21 cellular contexts compared by ENCODE assay signal in genomic region chr7:101598422-101598957, GRCh38. TPM values are rescaled to one million over a fixed set of nuclear protein-coding genes. Genes with fewer than 3 reads are reported as not detected.
DNase-seq lines count a peak whose midpoint lies in the region; ATAC-seq, FAIRE-seq and TF ChIP-seq lines count a peak whose summit lies in the region.
"Had no signal": no experiment of that assay in that cellular context is flagged by ENCODE, and none has a peak within 500 bp of the region (broad histone marks: within the 10 kb centered on the region; RNA-seq: fewer than 3 reads in every experiment).

No MANE protein-coding gene starts in this region.

- peaks cover 0 to 12% (median 0%) of the 10 kb centered on the region in 11 experiments; a peak in 2 of 22 replicates for H3K9me3 ChIP-seq in BLaER1 treated with 17β-estradiol and CSF1 and Interleukin-3, amounts not matched to agents 10 nM and 100 nM (replicated peaks in 1 of 11)
- H3K9me3 ChIP-seq in left lung, result no peaks in the 10 kb centered on the region
- H3K9me3 ChIP-seq: SJSA1 had no signal

- peaks cover 15% of the 10 kb centered on the region for H3K4me1 Mint-ChIP-seq in osteocyte (ENCODE audit: unreplicated experiment)
- H3K4me1 Mint-ChIP-seq: naive thymus-derived CD4-positive, alpha-beta T cell had no signal

- H4K20me1 ChIP-seq in BLaER1 treated with 17β-estradiol and CSF1 and Interleukin-3, amounts not matched to agents 10 nM and 100 nM, result no peaks in the 10 kb centered on the region

- no peaks in the 10 kb centered on the region for H3K27me3 ChIP-seq in BLaER1 treated with 17β-estradiol and CSF1 and Interleukin-3, amounts not matched to agents 10 nM and 100 nM
- H3K27me3 ChIP-seq in bronchial epithelial cell (ENCODE audit: control insufficient read depth, insufficient read depth, low read length), result no peaks in the 10 kb centered on the region
- peaks cover 0 to 12% of the 10 kb centered on the region in 2 donors for H3K27me3 ChIP-seq in left lung
- H3K27me3 ChIP-seq: SJSA1 had no signal

- H3K27ac ChIP-seq in BLaER1 treated with 17β-estradiol and CSF1 and Interleukin-3, amounts not matched to agents 10 nM and 100 nM, result peak overlapping the region in 1 of 11 experiments; percentile 11; a peak in 1 of 22 replicates
- no peak overlapping the region for H3K27ac ChIP-seq in left lung
- H3K27ac ChIP-seq: SJSA1 had no signal

- no peak overlapping the region for H3K4me3 Mint-ChIP-seq in osteocyte (ENCODE audit: unreplicated experiment)
- H3K4me3 Mint-ChIP-seq: CD4-positive, alpha-beta memory T cell; naive thymus-derived CD4-positive, alpha-beta T cell; stimulated activated memory B cell treated with anti-CD40 and anti-IgM and Interleukin-4, amounts not matched to agents 10 μg/mL and 1 μg/mL and 100 μg/mL, for 72 hours; T-helper 2 cell treated with Interferon-gamma antibody and Interleukin-4, amounts not matched to agents 5 μg/mL and 100 μg/mL, for 36 hours had no signal

- TF ChIP-seq CTCF in bronchial epithelial cell (IDR thresholded peaks at IDR 0.05; ENCODE audit: insufficient read depth, low read length, severe bottlenecking), result no peak
- no peak for TF ChIP-seq CTCF in left lung (IDR thresholded peaks at IDR 0.05)
- TF ChIP-seq CTCF in osteocyte (IDR thresholded peaks at IDR 0.05), result no peak

- no peak overlapping the region for H3K4me3 ChIP-seq in BLaER1 treated with 17β-estradiol and CSF1 and Interleukin-3, amounts not matched to agents 10 nM and 100 nM
- H3K4me3 ChIP-seq in bronchial epithelial cell (ENCODE audit: low read depth, low read length), result no peak overlapping the region
- no peak overlapping the region for H3K4me3 ChIP-seq in left lung
- H3K4me3 ChIP-seq: SJSA1 had no signal

- no peaks in the 10 kb centered on the region for H3K36me3 ChIP-seq in BLaER1 treated with 17β-estradiol and CSF1 and Interleukin-3, amounts not matched to agents 10 nM and 100 nM
- H3K36me3 ChIP-seq in bronchial epithelial cell (ENCODE audit: control insufficient read depth, insufficient read depth, low read length) (no peaks in the 10 kb centered on the region), left lung (no peaks in the 10 kb centered on the region)
- H3K36me3 ChIP-seq: SJSA1 had no signal

- intact Hi-C loops in left lung (cut with DNase I), result no loop called here

- no peak overlapping the region for H3K27ac Mint-ChIP-seq in osteocyte (ENCODE audit: unreplicated experiment)
- H3K27ac Mint-ChIP-seq: CD4-positive, alpha-beta memory T cell; naive thymus-derived CD4-positive, alpha-beta T cell; stimulated activated memory B cell treated with anti-CD40 and anti-IgM and Interleukin-4, amounts not matched to agents 10 μg/mL and 1 μg/mL and 100 μg/mL, for 72 hours; T-helper 2 cell treated with Interferon-gamma antibody and Interleukin-4, amounts not matched to agents 5 μg/mL and 100 μg/mL, for 36 hours had no signal

- peaks cover 4% of the 10 kb centered on the region for H3K9me3 Mint-ChIP-seq in osteocyte (ENCODE audit: unreplicated experiment)
- H3K9me3 Mint-ChIP-seq: naive thymus-derived CD4-positive, alpha-beta T cell; stimulated activated memory B cell treated with anti-CD40 and anti-IgM and Interleukin-4, amounts not matched to agents 10 μg/mL and 1 μg/mL and 100 μg/mL, for 72 hours; T-helper 2 cell treated with Interferon-gamma antibody and Interleukin-4, amounts not matched to agents 5 μg/mL and 100 μg/mL, for 36 hours had no signal

- H3K27me3 Mint-ChIP-seq in osteocyte (ENCODE audit: unreplicated experiment), result peaks cover 12% of the 10 kb centered on the region

- no peaks in the 10 kb centered on the region for H3K36me3 Mint-ChIP-seq in osteocyte (ENCODE audit: unreplicated experiment)
- H3K36me3 Mint-ChIP-seq: CD4-positive, alpha-beta memory T cell; naive thymus-derived CD4-positive, alpha-beta T cell; stimulated activated memory B cell treated with anti-CD40 and anti-IgM and Interleukin-4, amounts not matched to agents 10 μg/mL and 1 μg/mL and 100 μg/mL, for 72 hours had no signal

- H3K4me1 ChIP-seq in BLaER1 treated with 17β-estradiol and CSF1 and Interleukin-3, amounts not matched to agents 10 nM and 100 nM, result peaks cover 0 to 15% (median 9%) of the 10 kb centered on the region in 10 experiments; a peak in 9 of 20 replicates
- peaks cover 0 to 7% of the 10 kb centered on the region in 2 donors for H3K4me1 ChIP-seq in left lung
- H3K4me1 ChIP-seq: SJSA1 had no signal

- FAIRE-seq in bronchial epithelial cell (lab: Jason Lieb, UNC), result no peak
- FAIRE-seq: GM19239 had no signal

- DNase-seq in bronchial epithelial cell (ENCODE audit: low read depth), result peak; percentile 76
- peak; percentile 85 to 89 for DNase-seq in left lung
- peak; percentile 37 for DNase-seq in retina
- DNase-seq in osteocyte (ENCODE audit: extremely low spot score, unreplicated experiment), result no peak
- DNase-seq in NCI-H1417 (lab: John Stamatoyannopoulos, UW), result no peak
- DNase-seq: activated CD4-positive, CD25-positive, alpha-beta regulatory T cell treated with anti-CD3 and anti-CD28 coated beads, Interleukin-2, amount 50 U/mL, for 72 hours; CD4-positive, alpha-beta memory T cell; central memory CD4-positive, alpha-beta T cell; DND-41; MM.1S; naive thymus-derived CD4-positive, alpha-beta T cell; NCI-H187 had no signal

- ATAC-seq in left lung (peak; percentile 84), GM19395 (IDR thresholded peaks at IDR 0.05; ENCODE audit: unreplicated experiment) (no peak), GM21367 (IDR thresholded peaks at IDR 0.05; ENCODE audit: unreplicated experiment) (no peak)
- ATAC-seq: naive thymus-derived CD4-positive, alpha-beta T cell; stimulated activated memory B cell treated with anti-CD40 and anti-IgM and Interleukin-4, amounts not matched to agents 10 μg/mL and 1 μg/mL and 100 μg/mL, for 72 hours had no signal

- 0 out of 22 replicates have a peak overlapping the region, but pooled peaks of 3 of the 11 experiments have one; percentile 2 to 24 (median 7) for H3K9ac ChIP-seq in BLaER1 treated with 17β-estradiol and CSF1 and Interleukin-3, amounts not matched to agents 10 nM and 100 nM

- H3K4me2 ChIP-seq in BLaER1 treated with 17β-estradiol and CSF1 and Interleukin-3, amounts not matched to agents 10 nM and 100 nM, result peak overlapping the region in 6 of 11 experiments; percentile 24 to 53 (median 34); a peak in 9 of 22 replicates

RNA-seq across cellular contexts. Expression of gene MYL10, which starts 30.6 kb away (rescaled TPM):
- total RNA-seq in bronchial epithelial cell (not detected in 2 replicates), left lung (not detected), osteocyte (0.52 TPM in 1 of 2 replicates, not detected in the other)
- total RNA-seq: CD4-positive, alpha-beta memory T cell; left lobe of liver; naive thymus-derived CD4-positive, alpha-beta T cell; SJSA1; ureter had no signal

Comparison
In these comparisons a context has a peak if more than half of its experiments do, and no peak if none do; other contexts are left out.
1. DNase-seq: peak in bronchial epithelial cell (single experiment), left lung (2 of 2) and retina (single experiment); none in osteocyte (single experiment) and NCI-H1417 (0 of 3).